ENCODE assay signal across 8 cellular contexts in the genomic region with DNA sequence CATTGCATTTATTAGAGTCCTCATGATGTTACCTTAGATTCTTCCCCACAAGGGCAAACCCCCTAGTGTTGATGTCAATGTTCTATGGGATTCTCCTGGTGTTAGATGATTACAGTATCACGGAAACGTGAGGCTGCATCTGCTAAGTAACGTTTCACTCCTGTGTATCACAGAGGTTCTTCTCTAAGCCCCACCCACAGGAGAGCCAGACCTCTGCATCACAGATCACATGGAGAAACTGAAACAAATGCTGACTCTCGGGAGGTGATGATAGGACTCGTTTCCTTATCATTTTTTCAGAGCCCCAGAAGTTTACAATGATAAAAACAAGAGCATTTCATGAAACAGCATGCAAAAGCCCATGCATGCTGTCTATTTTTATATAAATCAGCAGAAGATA.
DNase-seq lines count a peak whose midpoint lies in the region; ATAC-seq, FAIRE-seq and TF ChIP-seq lines count a peak whose summit lies in the region.

No MANE protein-coding gene starts in this region.

- FAIRE-seq in GM19239 (lab: Jason Lieb, UNC) (peak; percentile 86), GM12892 (lab: Jason Lieb, UNC) (no peak)

- no peak overlapping the region for H3K9ac ChIP-seq in neural progenitor cell

- H3K27me3 ChIP-seq in neural progenitor cell = no peaks in the 10 kb centered on the region

- H4K20me1 ChIP-seq in neural progenitor cell (ENCODE audit: low read depth) = no peaks in the 10 kb centered on the region

- no peaks in the 10 kb centered on the region for H3K9me3 ChIP-seq in neural progenitor cell (ENCODE audit: low read depth)

- no peaks in the 10 kb centered on the region for H3F3A ChIP-seq in neural progenitor cell (ENCODE audit: low read depth)

- no peak overlapping the region for H3K27ac Mint-ChIP-seq in neural progenitor cell

- peak; percentile 57 for DNase-seq in GM19239 (ENCODE audit: insufficient read length, low spot score)
- peak in 4 of 5 donors; percentile 24 to 84 (median 34) for DNase-seq in T-helper 1 cell
- DNase-seq in left colon = no peak
- no peak for DNase-seq in GM12892 (ENCODE audit: insufficient read length)
- DNase-seq in 8988T = no peak
- no peak for DNase-seq in KG1 (lab: John Stamatoyannopoulos, UW)
- DNase-seq in neural progenitor cell (ENCODE audit: low spot score) = no peak

- no peak overlapping the region for H3K4me2 ChIP-seq in neural progenitor cell

- ATAC-seq in HG02970 (IDR thresholded peaks at IDR 0.05; ENCODE audit: low FRiP score, unreplicated experiment) = peak; percentile 85
- ATAC-seq in left colon = peak; percentile 43

- no peaks in the 10 kb centered on the region for H3K36me3 ChIP-seq in neural progenitor cell

- no peak overlapping the region for H2AFZ ChIP-seq in neural progenitor cell (replicated peaks)

- intact Hi-C loops in left colon (cut with DNase I, micrococcal nuclease) = loop anchor here in 1 of 2 donors (10.0 kb wide), 1 partner anchor 557 kb away; no protein-coding TSS in a partner anchor

- no peak for TF ChIP-seq POLR2A in GM12892 (IDR thresholded peaks at IDR 0.05; ENCODE audit: low read depth, low read length)

- H3K4me3 Mint-ChIP-seq in neural progenitor cell = no peak overlapping the region

- H3K36me3 Mint-ChIP-seq in neural progenitor cell = no peaks in the 10 kb centered on the region

- peaks cover 6% of the 10 kb centered on the region for H3K27me3 Mint-ChIP-seq in neural progenitor cell (ENCODE audit: insufficient read depth, low read depth)

- no peaks in the 10 kb centered on the region for H3K4me1 ChIP-seq in neural progenitor cell

- no peak overlapping the region for H3K27ac ChIP-seq in neural progenitor cell

- peaks cover 8% of the 10 kb centered on the region for H3K9me3 Mint-ChIP-seq in neural progenitor cell

- H3K4me1 Mint-ChIP-seq in neural progenitor cell = peaks cover 16% of the 10 kb centered on the region

- TF ChIP-seq CTCF in neural progenitor cell (IDR thresholded peaks at IDR 0.05) = no peak

- H3K4me3 ChIP-seq in neural progenitor cell = no peak overlapping the region

- no peaks in the 10 kb centered on the region for H3K79me2 ChIP-seq in neural progenitor cell (ENCODE audit: low read depth)

Comparison
In these comparisons a context has a peak if more than half of its experiments do, and no peak if none do; other contexts are left out.
1. DNase-seq: peak in GM19239 (single experiment) and T-helper 1 cell (4 of 5); none in left colon (0 of 2), GM12892 (single experiment), 8988T (single experiment), KG1 (single experiment) and neural progenitor cell (single experiment).